In the genomic region with DNA sequence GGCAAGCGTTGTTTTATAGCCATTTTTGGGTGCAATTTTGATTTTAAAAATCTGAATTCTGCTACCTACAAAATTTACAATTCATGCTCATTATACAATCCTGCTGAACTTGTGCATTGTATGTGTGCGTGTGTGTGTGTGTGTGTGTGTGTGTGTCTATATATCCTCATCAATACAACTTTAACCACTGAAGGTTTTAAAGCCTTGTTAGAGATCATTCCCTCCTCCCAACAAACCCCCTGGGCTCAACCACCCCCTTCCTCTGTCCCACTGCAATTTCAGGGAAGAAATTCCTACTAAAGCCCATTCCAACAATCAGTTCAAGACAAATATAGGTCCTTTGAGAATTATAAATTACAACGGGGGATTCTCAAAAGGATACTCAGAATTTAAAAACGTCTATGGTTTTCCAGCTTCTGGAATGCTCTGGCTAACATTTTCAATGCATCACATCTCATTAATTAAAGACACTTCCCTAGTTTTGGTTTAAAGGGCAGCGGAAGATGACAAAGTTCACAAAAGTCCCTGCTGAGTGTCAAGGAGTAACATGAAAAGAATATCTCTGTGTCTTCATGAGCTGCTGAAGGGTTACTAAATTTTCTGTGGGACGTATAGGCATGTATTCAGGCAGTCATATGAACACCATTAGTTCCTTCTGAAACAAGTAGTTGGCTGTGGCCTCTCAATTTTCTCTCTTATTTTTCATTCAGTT, we compare ENCODE assay signal across 8 cellular contexts. TPM values are rescaled to one million over a fixed set of nuclear protein-coding genes. Genes with fewer than 3 reads are reported as not detected.
DNase-seq lines count a peak whose midpoint lies in the region; ATAC-seq and TF ChIP-seq lines count a peak whose summit lies in the region.

No MANE protein-coding gene starts in this region.

- POLR2A ChIA-PET in HEK293 (lab: Yijun Ruan, JAX): interaction anchor here (0.7 to 1.4 kb wide), 4 partner anchors 58 to 836 kb away, joined by 3 to 6 read pairs (median 4); no protein-coding TSS in a partner anchor
- POLR2A ChIA-PET in WTC11 (lab: Charles Lee): interaction anchor here (0.7 kb wide), 2 partner anchors 274 to 453 kb away, joined by 3 read pairs; no protein-coding TSS in a partner anchor

- no peaks in the 10 kb centered on the region for H3K27me3 Mint-ChIP-seq in WTC11 (ENCODE audit: low read depth)

- H3K36me3 ChIP-seq in HEK293 (ENCODE audit: control insufficient read depth in 2 of 2, insufficient read depth in 1 of 2, low read length in 2 of 2) (no peaks in the 10 kb centered on the region), heart right ventricle (no peaks in the 10 kb centered on the region), skeletal muscle tissue (ENCODE audit: control insufficient read depth in 3 of 3, insufficient read depth in 3 of 3, low read length in 3 of 3) (no peaks in the 10 kb centered on the region)

- 25 to 27% methylated on average over 6 of the region's 6 CpGs for WGBS in heart right ventricle, 2 donors

- no peaks in the 10 kb centered on the region for H3K9me3 Mint-ChIP-seq in WTC11

- ATAC-seq in WTC11 (no peak), heart right ventricle (peak in 5 of 8 donors; percentile 13 to 31 (median 19)), GM21381 (IDR thresholded peaks at IDR 0.05; ENCODE audit: unreplicated experiment) (no peak), GM21723 (IDR thresholded peaks at IDR 0.05; ENCODE audit: unreplicated experiment) (no peak)

- intact Hi-C loops in heart right ventricle (cut with DNase I): loop anchor here in 3 of 10 donors (5.0 to 10.0 kb wide), 2 partner anchors 827 to 829 kb away; no protein-coding TSS in a partner anchor

- peak overlapping the region; percentile 78; the same call in 1 of the 2 replicates for H3K27ac ChIP-seq in HEK293 (ENCODE audit: extremely low read depth, low read depth, low read length)
- H3K27ac ChIP-seq in heart right ventricle: peak overlapping the region in 1 of 10 donors; percentile 35
- no peak overlapping the region for H3K27ac ChIP-seq in skeletal muscle tissue (ENCODE audit: low read depth, low read length)

- no peaks in the 10 kb centered on the region for H3K36me3 Mint-ChIP-seq in WTC11

- H3K4me3 Mint-ChIP-seq in WTC11: peak overlapping the region; percentile 93

- H3K4me3 ChIP-seq in HEK293 (ENCODE audit: low read depth, low read length) (peak overlapping the region; percentile 60), heart right ventricle (peak overlapping the region in 9 of 10 donors; percentile 29 to 57 (median 48)), skeletal muscle tissue (ENCODE audit: low read length in 3 of 3) (peak overlapping the region; percentile 68 to 77 (median 68))

- peak overlapping the region; percentile 95 for H3K27ac Mint-ChIP-seq in WTC11

- TF ChIP-seq CTCF in HEK293 (tag by site-specific recombination; IDR thresholded peaks at IDR 0.05): no peak
- TF ChIP-seq CTCF in WTC11 (IDR thresholded peaks at IDR 0.05): no peak
- no peak for TF ChIP-seq CTCF in heart right ventricle (IDR thresholded peaks at IDR 0.05)

- peaks cover 56% of the 10 kb centered on the region for H3K4me1 Mint-ChIP-seq in WTC11

- H3K4me1 ChIP-seq in HEK293 (ENCODE audit: control insufficient read depth, insufficient read depth, low read length) (peaks cover 6% of the 10 kb centered on the region; the same call in 1 of the 2 replicates), heart right ventricle (peaks cover 0 to 13% (median 0%) of the 10 kb centered on the region in 9 donors), skeletal muscle tissue (ENCODE audit: control insufficient read depth in 3 of 3, insufficient read depth in 3 of 3, low read length in 3 of 3) (peaks cover 0 to 9% (median 6%) of the 10 kb centered on the region in 3 donors)

- CTCF ChIA-PET in HEK293 (lab: Yijun Ruan, JAX): interaction anchor here (0.6 to 0.8 kb wide), 5 partner anchors 7 to 828 kb away, joined by 3 to 6 read pairs (median 4); no protein-coding TSS in a partner anchor
- CTCF ChIA-PET in WTC11 (lab: Charles Lee): interaction anchor here (1.4 kb wide), 1 partner anchor 215 kb away, joined by 3 read pairs; no protein-coding TSS in a partner anchor

- H3K9ac ChIP-seq in skeletal muscle tissue (ENCODE audit: low read depth in 1 of 3, low read length in 3 of 3): peak overlapping the region; percentile 4 to 57 (median 51)

- no peaks in the 10 kb centered on the region for H3K9me3 ChIP-seq in HEK293 (ENCODE audit: control insufficient read depth, insufficient read depth, low read depth, low read length)
- H3K9me3 ChIP-seq in heart right ventricle: no peaks in the 10 kb centered on the region
- no peaks in the 10 kb centered on the region for H3K9me3 ChIP-seq in skeletal muscle tissue (ENCODE audit: control insufficient read depth in 3 of 3, low read length in 3 of 3)

- DNase-seq in WTC11 (ENCODE audit: low spot score) (no peak), heart right ventricle (no peak), AG20443 (ENCODE audit: low spot score) (no peak), glomerular visceral epithelial cell (ENCODE audit: extremely low spot score) (no peak)

- H3K27me3 ChIP-seq in heart right ventricle: no peaks in the 10 kb centered on the region
- no peaks in the 10 kb centered on the region for H3K27me3 ChIP-seq in skeletal muscle tissue (ENCODE audit: control insufficient read depth in 3 of 3, insufficient read depth in 3 of 3, low read length in 3 of 3)

TF ChIP-seq in HEK293, 187 proteins besides CTCF, POLR2A, EP300 and RAD21:
- TF ChIP-seq ZNF274 (IDR thresholded peaks at IDR 0.05; ENCODE audit: low read length): no peak
- no peak for TF ChIP-seq ZNF274 (tag by site-specific recombination; IDR thresholded peaks at IDR 0.05; ENCODE audit: borderline replicate concordance)
- 0 out of 2 replicates have a peak, but pooled peaks have one; percentile 1 for TF ChIP-seq WT1 (tag by site-specific recombination; IDR thresholded peaks at IDR 0.05)
- TF ChIP-seq, protein P1, sequence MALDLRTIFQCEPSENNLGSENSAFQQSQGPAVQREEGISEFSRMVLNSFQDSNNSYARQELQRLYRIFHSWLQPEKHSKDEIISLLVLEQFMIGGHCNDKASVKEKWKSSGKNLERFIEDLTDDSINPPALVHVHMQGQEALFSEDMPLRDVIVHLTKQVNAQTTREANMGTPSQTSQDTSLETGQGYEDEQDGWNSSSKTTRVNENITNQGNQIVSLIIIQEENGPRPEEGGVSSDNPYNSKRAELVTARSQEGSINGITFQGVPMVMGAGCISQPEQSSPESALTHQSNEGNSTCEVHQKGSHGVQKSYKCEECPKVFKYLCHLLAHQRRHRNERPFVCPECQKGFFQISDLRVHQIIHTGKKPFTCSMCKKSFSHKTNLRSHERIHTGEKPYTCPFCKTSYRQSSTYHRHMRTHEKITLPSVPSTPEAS (tag by site-specific recombination; IDR thresholded peaks at IDR 0.05): peak; percentile 37; the same call in 1 of the 2 replicates
- TF ChIP-seq GLIS2 (tag by site-specific recombination; IDR thresholded peaks at IDR 0.05): no peak
- no peak for TF ChIP-seq ZNF184 (tag by site-specific recombination; IDR thresholded peaks at IDR 0.05)
- TF ChIP-seq ZNF76 (tag by site-specific recombination; IDR thresholded peaks at IDR 0.05; ENCODE audit: borderline replicate concordance, low read depth): no peak
- no peak for TF ChIP-seq ZNF423 (tag by site-specific recombination; IDR thresholded peaks at IDR 0.05)
- TF ChIP-seq ZNF501 (tag by site-specific recombination; IDR thresholded peaks at IDR 0.05): 0 out of 2 replicates have a peak, but pooled peaks have one; percentile 4
- TF ChIP-seq ZNF335 (tag by site-specific recombination; conservative IDR thresholded peaks at IDR 0.05): peak; percentile 63

TF ChIP-seq in WTC11, 78 proteins besides CTCF, POLR2A, EP300 and RAD21:
- TF ChIP-seq EMX1 (CRISPR knock-in tag; IDR thresholded peaks at IDR 0.05): no peak
- TF ChIP-seq, protein P2, sequence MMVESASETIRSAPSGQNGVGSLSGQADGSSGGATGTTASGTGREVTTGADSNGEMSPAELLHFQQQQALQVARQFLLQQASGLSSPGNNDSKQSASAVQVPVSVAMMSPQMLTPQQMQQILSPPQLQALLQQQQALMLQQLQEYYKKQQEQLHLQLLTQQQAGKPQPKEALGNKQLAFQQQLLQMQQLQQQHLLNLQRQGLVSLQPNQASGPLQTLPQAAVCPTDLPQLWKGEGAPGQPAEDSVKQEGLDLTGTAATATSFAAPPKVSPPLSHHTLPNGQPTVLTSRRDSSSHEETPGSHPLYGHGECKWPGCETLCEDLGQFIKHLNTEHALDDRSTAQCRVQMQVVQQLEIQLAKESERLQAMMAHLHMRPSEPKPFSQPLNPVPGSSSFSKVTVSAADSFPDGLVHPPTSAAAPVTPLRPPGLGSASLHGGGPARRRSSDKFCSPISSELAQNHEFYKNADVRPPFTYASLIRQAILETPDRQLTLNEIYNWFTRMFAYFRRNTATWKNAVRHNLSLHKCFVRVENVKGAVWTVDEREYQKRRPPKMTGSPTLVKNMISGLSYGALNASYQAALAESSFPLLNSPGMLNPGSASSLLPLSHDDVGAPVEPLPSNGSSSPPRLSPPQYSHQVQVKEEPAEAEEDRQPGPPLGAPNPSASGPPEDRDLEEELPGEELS (CRISPR knock-in tag; IDR thresholded peaks at IDR 0.05): no peak
- no peak for TF ChIP-seq SMAD3 (CRISPR knock-in tag; IDR thresholded peaks at IDR 0.05; ENCODE audit: borderline replicate concordance)
- TF ChIP-seq GTF2I (CRISPR knock-in tag; conservative IDR thresholded peaks at IDR 0.05): no peak
TF ChIP-seq in WTC11: peak in this region for 0.

RNA-seq across cellular contexts. Expression of a gene that starts 0.9 kb away (rescaled TPM):
- total RNA-seq in WTC11 (2021): 29.2 to 33.3 TPM (median 32.2 TPM) in 3 replicates
- total RNA-seq in heart right ventricle: 1 to 10 TPM in 8 of 10 donors, under 1 TPM in 2; 0.57 to 5.3 (median 1.7) TPM
- polyA plus RNA-seq in heart right ventricle: under 1 TPM; 0.19 to 0.59 TPM
- 24.5 TPM for total RNA-seq in skeletal muscle tissue

Comparison
In these comparisons a context has a peak if more than half of its experiments do, and no peak if none do; other contexts are left out.
1. ATAC-seq: peak in heart right ventricle (5 of 8); none in WTC11 (single experiment), GM21381 (single experiment) and GM21723 (single experiment).
2. Peak in every context shown above with its lines, with median percentiles within 50 percentile points of each other: H3K4me3 ChIP-seq.